17 cellular contexts compared by ENCODE assay signal in genomic region chr17:28071179-28071578, GRCh38.
"Had no signal": no experiment of that assay in that cellular context is flagged by ENCODE, and none has a peak within 500 bp of the region (broad histone marks: within the 10 kb centered on the region; RNA-seq: fewer than 3 reads in every experiment).

No MANE protein-coding gene starts in this region.

- H3K36me3 ChIP-seq: pancreas, thyroid gland had no signal

- H3K27me3 ChIP-seq: foreskin keratinocyte, hepatocyte, pancreas, sigmoid colon, thyroid gland had no signal

- H3K27me3 Mint-ChIP-seq: stimulated activated naive B cell treated with anti-CD40 and anti-IgM and Interleukin-4, amounts not matched to agents 10 μg/mL and 1 μg/mL and 100 μg/mL, for 72 hours had no signal

- H3K27ac ChIP-seq: epithelial cell of prostate, foreskin keratinocyte, hepatocyte, pancreas, sigmoid colon, thyroid gland had no signal

- DNase-seq: activated CD4-positive, alpha-beta T cell treated with anti-CD3 and anti-CD28 coated beads, Interleukin-2, amount 50 U/mL, for 1 hour; activated CD4-positive, CD25-positive, alpha-beta regulatory T cell treated with anti-CD3 and anti-CD28 coated beads, Interleukin-2, amount 50 U/mL, for 72 hours; activated naive CD8-positive, alpha-beta T cell treated with anti-CD3 and anti-CD28 coated beads, Interleukin-2, amount 10 ng/mL, durations not matched to agents 7 days and 5 days; activated T-cell treated with anti-CD3 and anti-CD28 coated beads for 4 hours; amygdala; endodermal cell; foreskin keratinocyte; islet precursor cell; left colon; pancreas; sigmoid colon; stimulated activated CD4-positive, alpha-beta T cell treated with anti-CD3 and anti-CD28 coated beads, Interleukin-4, amount 100 ng/mL, for 24 hours; stimulated activated naive B cell treated with anti-CD40 and anti-IgM and Interleukin-4, amounts not matched to agents 10 μg/mL and 1 μg/mL and 100 μg/mL, for 72 hours; thyroid gland had no signal

- H3K27ac Mint-ChIP-seq: activated T-helper 1 cell treated with anti-CD3 and anti-CD28 coated beads, Interleukin-12 subunit alpha, Interleukin-12 subunit beta, Interleukin-2, Interleukin-4 antibody, amounts not matched to agents 30 ng/mL and 10 ng/mL and 1 ng/mL, durations not matched to agents 14 hours and 24 hours and 36 hours; endodermal cell; stimulated activated naive B cell treated with anti-CD40 and anti-IgM and Interleukin-4, amounts not matched to agents 10 μg/mL and 1 μg/mL and 100 μg/mL, for 72 hours had no signal

- H3K9me3 ChIP-seq: pancreas, thyroid gland had no signal

- H3K4me3 Mint-ChIP-seq: activated naive CD8-positive, alpha-beta T cell treated with anti-CD3 and anti-CD28 coated beads, Interleukin-2, amount 10 ng/mL, durations not matched to agents 7 days and 5 days; endodermal cell; stimulated activated naive B cell treated with anti-CD40 and anti-IgM and Interleukin-4, amounts not matched to agents 10 μg/mL and 1 μg/mL and 100 μg/mL, for 72 hours had no signal

- H3K4me3 ChIP-seq: hepatocyte, pancreas, sigmoid colon, thyroid gland had no signal

- ATAC-seq: foreskin keratinocyte, left colon, pancreas had no signal

- H3K4me1 ChIP-seq: foreskin keratinocyte had no signal
